14 cellular contexts compared by ENCODE assay signal in the genomic region with DNA sequence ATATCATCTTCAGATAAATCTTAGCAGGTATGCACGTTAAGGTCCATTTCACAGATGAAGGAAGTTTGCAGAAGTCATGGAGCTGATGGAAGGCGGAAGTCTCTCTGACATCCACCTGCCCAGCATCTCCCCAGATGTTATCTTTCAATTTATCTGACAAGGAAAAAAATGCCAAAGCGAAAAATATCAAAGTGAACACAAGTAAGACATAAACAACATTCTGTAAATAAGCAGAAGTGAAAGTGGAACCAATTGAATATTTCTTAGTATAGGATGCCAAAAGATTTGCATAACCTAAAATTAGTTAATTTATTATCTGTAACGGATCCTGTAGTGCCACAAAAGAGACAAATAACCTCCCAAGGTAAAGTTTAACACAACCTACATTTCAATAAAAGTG.
DNase-seq lines count a peak whose midpoint lies in the region; ATAC-seq and TF ChIP-seq lines count a peak whose summit lies in the region.
"Had no signal": no experiment of that assay in that cellular context is flagged by ENCODE, and none has a peak within 500 bp of the region (broad histone marks: within the 10 kb centered on the region; RNA-seq: fewer than 3 reads in every experiment).

No MANE protein-coding gene starts in this region.

- H3K36me3 ChIP-seq in stomach = no peaks in the 10 kb centered on the region
- H3K36me3 ChIP-seq: right atrium auricular region had no signal

- WGBS in stomach, 5 donors = 58 to 70% (median 67%) methylated on average over 4 of the region's 4 CpGs

- no peak overlapping the region; the same call in 1 of the 2 replicates for H3K4me3 ChIP-seq in GM12865 (ENCODE audit: low read depth, low read length)
- H3K4me3 ChIP-seq in stomach = no peak overlapping the region
- H3K4me3 ChIP-seq: mucosa of descending colon, right atrium auricular region had no signal

- TF ChIP-seq EP300 in stomach (IDR thresholded peaks at IDR 0.05) = no peak

- TF ChIP-seq CTCF in GM12865 (IDR thresholded peaks at IDR 0.05; ENCODE audit: insufficient read depth, low read depth, low read length, missing control alignments) (no peak), stomach (IDR thresholded peaks at IDR 0.05) (no peak)

- no peaks in the 10 kb centered on the region for H3K4me1 ChIP-seq in stomach
- H3K4me1 ChIP-seq: right atrium auricular region had no signal

- DNase-seq in GM12865 (ENCODE audit: low read depth) = peak; percentile 76
- DNase-seq in HT-29 (ENCODE audit: low spot score) = no peak
- no peak for DNase-seq in stomach
- DNase-seq in activated effector memory CD4-positive, alpha-beta T cell treated with Interleukin-2 at 50 U/mL for 16 hours = no peak
- DNase-seq in ecto neural progenitor cell (ENCODE audit: low spot score) = no peak
- DNase-seq: activated CD4-positive, alpha-beta T cell treated with anti-CD3 and anti-CD28 coated beads for 48 hours; AML-193; hypothalamus; mucosa of descending colon had no signal

- intact Hi-C loops in stomach (cut with DNase I; ENCODE audit: low total_unique reads) = no loop called here

- no peaks in the 10 kb centered on the region for H3K27me3 ChIP-seq in stomach
- H3K27me3 ChIP-seq: right atrium auricular region had no signal

- no peaks in the 10 kb centered on the region for H3K9me3 ChIP-seq in stomach
- H3K9me3 ChIP-seq: mucosa of descending colon, right atrium auricular region had no signal

- no peak overlapping the region for H3K27ac ChIP-seq in stomach
- H3K27ac ChIP-seq: right atrium auricular region had no signal

- TF ChIP-seq POLR2A in stomach (IDR thresholded peaks at IDR 0.05) = no peak

- peak; percentile 96 for ATAC-seq in GM19372 (IDR thresholded peaks at IDR 0.05; ENCODE audit: low read depth, unreplicated experiment)
- ATAC-seq in HG02798 (IDR thresholded peaks at IDR 0.05; ENCODE audit: poor library complexity, unreplicated experiment) = peak; percentile 97
- peak; percentile 98 for ATAC-seq in HG03469 (IDR thresholded peaks at IDR 0.05; ENCODE audit: unreplicated experiment)
- ATAC-seq: HepG2, mucosa of descending colon had no signal
